22 cellular contexts compared by ENCODE assay signal in genomic region chr6:67493682-67494081, GRCh38.
"Had no signal": no experiment of that assay in that cellular context is flagged by ENCODE, and none has a peak within 500 bp of the region (broad histone marks: within the 10 kb centered on the region; RNA-seq: fewer than 3 reads in every experiment).

No MANE protein-coding gene starts in this region.

- ATAC-seq: Panc1, PC-3, SK-N-SH treated with all-trans-retinoic acid at 6 μM for 48 hours had no signal

- H3K27me3 ChIP-seq: MG63 had no signal

- H3K4me1 Mint-ChIP-seq: IgD-negative memory B cell had no signal

- H3K36me3 ChIP-seq: MG63 had no signal

- H3K27ac Mint-ChIP-seq: IgD-negative memory B cell had no signal

- H3K27me3 Mint-ChIP-seq: IgD-negative memory B cell had no signal

- DNase-seq: KBM-7, MG63, NCI-H1092, NCI-H1105 treated with DMSO at 0.1 percent for 48 hours, NCI-H1417 treated with DMSO at 0.1 percent for 48 hours, NCI-H187, NCI-H2029, NCI-H2081 treated with DMSO at 0.1 percent for 48 hours, NCI-H2171, NCI-H226, NCI-H446, NCI-H510A, NCI-H524 treated with DMSO at 0.1 percent for 48 hours, NCI-H69, NCI-H774, PC-3, SHP77 had no signal

- H3K4me3 ChIP-seq: MG63 had no signal

- H3K36me3 Mint-ChIP-seq: IgD-negative memory B cell had no signal

- H3K4me3 Mint-ChIP-seq: IgD-negative memory B cell had no signal

- H3K9me3 ChIP-seq: MG63 had no signal

- H3K27ac ChIP-seq: HL-60, RWPE1 had no signal
